In genomic region chr13:51738226-51738905, GRCh38 we compare ENCODE assay signal across 28 cellular contexts.
DNase-seq lines count a peak whose midpoint lies in the region; ATAC-seq and TF ChIP-seq lines count a peak whose summit lies in the region.
"Had no signal": no experiment of that assay in that cellular context is flagged by ENCODE, and none has a peak within 500 bp of the region (broad histone marks: within the 10 kb centered on the region; RNA-seq: fewer than 3 reads in every experiment).

No MANE protein-coding gene starts in this region.

- TF ChIP-seq POLR2A in sigmoid colon (IDR thresholded peaks at IDR 0.05): no peak
- no peak for TF ChIP-seq POLR2A in uterus (IDR thresholded peaks at IDR 0.05)

- peak overlapping the region in 3 of 4 donors; percentile 68 to 79 (median 71) for H3K27ac ChIP-seq in sigmoid colon
- H3K27ac ChIP-seq in uterus: peak overlapping the region; percentile 79 to 86
- H3K27ac ChIP-seq: cardiac muscle cell, RWPE1, upper lobe of right lung had no signal

- no peak for TF ChIP-seq CTCF in sigmoid colon (IDR thresholded peaks at IDR 0.05)
- no peak for TF ChIP-seq CTCF in uterus (IDR thresholded peaks at IDR 0.05)

- no peaks in the 10 kb centered on the region for H3K9me3 Mint-ChIP-seq in activated T-cell treated with anti-CD3 and anti-CD28 coated beads, Interleukin-2, amount 50 U/mL, for 72 hours
- no peaks in the 10 kb centered on the region for H3K9me3 Mint-ChIP-seq in activated naive CD8-positive, alpha-beta T cell (ENCODE audit: low read depth)
- H3K9me3 Mint-ChIP-seq: immature natural killer cell; naive thymus-derived CD4-positive, alpha-beta T cell had no signal

- H3K4me1 ChIP-seq in sigmoid colon (peaks cover 0 to 40% (median 29%) of the 10 kb centered on the region in 4 donors), uterus (peaks cover 7 to 19% of the 10 kb centered on the region in 2 donors)
- H3K4me1 ChIP-seq: gastrocnemius medialis had no signal

- H3K36me3 ChIP-seq in sigmoid colon (no peaks in the 10 kb centered on the region), uterus (no peaks in the 10 kb centered on the region)
- H3K36me3 ChIP-seq: cardiac muscle cell, gastrocnemius medialis, ovary, right atrium auricular region, upper lobe of right lung had no signal

- 89 to 96% methylated on average over 2 of the region's 2 CpGs for WGBS in sigmoid colon, 2 donors

- peaks cover 0 to 9% of the 10 kb centered on the region in 2 donors for H3K36me3 Mint-ChIP-seq in activated T-cell treated with anti-CD3 and anti-CD28 coated beads, Interleukin-2, amount 50 U/mL, for 72 hours (ENCODE audit: insufficient read depth in 2 of 2)
- H3K36me3 Mint-ChIP-seq in activated naive CD8-positive, alpha-beta T cell: peaks cover 18% of the 10 kb centered on the region

- no peak for TF ChIP-seq EP300 in sigmoid colon (IDR thresholded peaks at IDR 0.05)

- H3K27me3 ChIP-seq in sigmoid colon (no peaks in the 10 kb centered on the region), uterus (no peaks in the 10 kb centered on the region)
- H3K27me3 ChIP-seq: cardiac muscle cell, gastrocnemius medialis, ovary, right atrium auricular region, upper lobe of right lung had no signal

- H3K27me3 Mint-ChIP-seq in activated T-cell treated with anti-CD3 and anti-CD28 coated beads, Interleukin-2, amount 50 U/mL, for 72 hours (ENCODE audit: low read depth): no peaks in the 10 kb centered on the region
- H3K27me3 Mint-ChIP-seq in activated naive CD8-positive, alpha-beta T cell: no peaks in the 10 kb centered on the region
- H3K27me3 Mint-ChIP-seq: naive thymus-derived CD4-positive, alpha-beta T cell had no signal

- no peak overlapping the region for H3K27ac Mint-ChIP-seq in activated T-cell treated with anti-CD3 and anti-CD28 coated beads, Interleukin-2, amount 50 U/mL, for 72 hours
- H3K27ac Mint-ChIP-seq in activated naive CD8-positive, alpha-beta T cell: peak overlapping the region; percentile 54

- peak; percentile 63 to 69 for ATAC-seq in activated T-cell treated with anti-CD3 and anti-CD28 coated beads, Interleukin-2, amount 50 U/mL, for 72 hours (replicated peaks in 1 of 2)
- ATAC-seq in GM18517 (IDR thresholded peaks at IDR 0.05; ENCODE audit: unreplicated experiment): no peak
- ATAC-seq: gastrocnemius medialis; HCT116; naive thymus-derived CD4-positive, alpha-beta T cell; upper lobe of right lung had no signal

- no peak for DNase-seq in activated T-cell treated with anti-CD3 and anti-CD28 coated beads, Interleukin-2, amount 50 U/mL, for 72 hours
- no peak for DNase-seq in activated T-cell treated with anti-CD3 and anti-CD28 coated beads, Interleukin-2, amount 50 U/mL, for 1 hour
- DNase-seq in sigmoid colon (no peak), uterus (no peak), LoVo (ENCODE audit: low spot score) (no peak), dermis blood vessel endothelial cell (no peak)
- DNase-seq: ACHN; activated CD4-positive, alpha-beta T cell treated with anti-CD3 and anti-CD28 coated beads, Interleukin-2, amount 50 U/mL, for 1 hour; activated gamma-delta T cell treated with Interleukin-2 at 50 U/mL for 16 hours; cortex of kidney; gastrocnemius medialis; hippocampal formation; naive thymus-derived CD4-positive, alpha-beta T cell; NCI-H1417; NCI-H2081; NCI-H774; ovary; SK-N-SH; stimulated activated CD4-positive, alpha-beta T cell treated with anti-CD3 and anti-CD28 coated beads, Interleukin-12 subunit alpha, Interleukin-12 subunit beta, amount 100 ng/mL, for 4 hours; stimulated activated CD4-positive, alpha-beta T cell treated with anti-CD3 and anti-CD28 coated beads, Interleukin-4, amount 100 ng/mL, for 24 hours; upper lobe of right lung had no signal

- intact Hi-C loops in sigmoid colon (cut with DNase I): loop anchor here (5.0 kb wide), 1 partner anchor 64 kb away; the partner anchor contains the start of gene DHRS12
- intact Hi-C loops in uterus (cut with DNase I; ENCODE audit: low total_unique reads): loop anchor here (10.0 kb wide), 1 partner anchor 284 kb away; the partner anchor contains the start of gene INTS6

- H3K9me3 ChIP-seq in sigmoid colon (no peaks in the 10 kb centered on the region), uterus (no peaks in the 10 kb centered on the region)
- H3K9me3 ChIP-seq: gastrocnemius medialis, ovary, right atrium auricular region, SK-N-SH, upper lobe of right lung had no signal

- H3K4me3 Mint-ChIP-seq in activated T-cell treated with anti-CD3 and anti-CD28 coated beads, Interleukin-2, amount 50 U/mL, for 72 hours: no peak overlapping the region
- no peak overlapping the region for H3K4me3 Mint-ChIP-seq in activated naive CD8-positive, alpha-beta T cell
- H3K4me3 Mint-ChIP-seq: naive thymus-derived CD4-positive, alpha-beta T cell had no signal

- H3K4me3 ChIP-seq in sigmoid colon (peak overlapping the region in 1 of 4 donors; percentile 2), uterus (no peak overlapping the region)
- H3K4me3 ChIP-seq: cardiac muscle cell, gastrocnemius medialis, ovary, right atrium auricular region, upper lobe of right lung had no signal

- H3K4me1 Mint-ChIP-seq in activated T-cell treated with anti-CD3 and anti-CD28 coated beads, Interleukin-2, amount 50 U/mL, for 72 hours (ENCODE audit: low read depth): peaks cover 15% of the 10 kb centered on the region
- H3K4me1 Mint-ChIP-seq in activated naive CD8-positive, alpha-beta T cell (ENCODE audit: low read depth): peaks cover 15% of the 10 kb centered on the region
